Comparison of ENCODE assay signal across 37 cellular contexts in genomic region chr15:62631325-62631724, GRCh38.
"Had no signal": no experiment of that assay in that cellular context is flagged by ENCODE, and none has a peak within 500 bp of the region (broad histone marks: within the 10 kb centered on the region; RNA-seq: fewer than 3 reads in every experiment).

No MANE protein-coding gene starts in this region.

- H3K36me3 ChIP-seq: adrenal gland, brain microvascular endothelial cell, breast epithelium had no signal

- H3K27me3 ChIP-seq: adrenal gland, body of pancreas, brain microvascular endothelial cell, breast epithelium had no signal

- H3K4me1 ChIP-seq: adrenal gland, breast epithelium had no signal

- FAIRE-seq: astrocyte, TTC549 had no signal

- ATAC-seq: activated CD4-positive, alpha-beta T cell treated with anti-CD3 and anti-CD28 coated beads for 36 hours; activated CD4-positive, CD25-positive, alpha-beta regulatory T cell treated with anti-CD3 and anti-CD28 coated beads, Interleukin-2, amount 50 U/mL, for 24 hours; activated CD8-positive, alpha-beta T cell treated with anti-CD3 and anti-CD28 coated beads for 36 hours; activated naive CD4-positive, alpha-beta T cell treated with anti-CD3 and anti-CD28 coated beads, Interleukin-2, amount 50 U/mL, for 72 hours; activated T-cell treated with anti-CD3 and anti-CD28 coated beads, Interleukin-2, amount 50 U/mL, for 4 hours; activated T-cell treated with anti-CD3 and anti-CD28 coated beads, Interleukin-2, amount 50 U/mL, for 72 hours; activated T-helper 17 cell treated with anti-CD3 and anti-CD28 coated beads, Interleukin-2, amount 50 U/mL, for 72 hours; body of pancreas had no signal

- H3K4me3 Mint-ChIP-seq: activated CD4-positive, alpha-beta T cell treated with anti-CD3 and anti-CD28 coated beads for 36 hours; activated CD4-positive, alpha-beta T cell treated with anti-CD3 and anti-CD28 coated beads, Interleukin-2, amount 10 ng/mL, durations not matched to agents 7 days and 5 days; activated CD8-positive, alpha-beta T cell treated with anti-CD3 and anti-CD28 coated beads for 36 hours; activated naive CD4-positive, alpha-beta T cell treated with anti-CD3 and anti-CD28 coated beads for 36 hours; activated naive CD8-positive, alpha-beta T cell treated with anti-CD3 and anti-CD28 coated beads for 36 hours; activated T-cell treated with anti-CD3 and anti-CD28 coated beads, Interleukin-2, amount 50 U/mL, for 4 hours; activated T-cell treated with anti-CD3 and anti-CD28 coated beads, Interleukin-2, amount 50 U/mL, for 72 hours; activated T-helper 1 cell treated with anti-CD3 and anti-CD28 coated beads, Interleukin-12 subunit alpha, Interleukin-12 subunit beta, Interleukin-2, Interleukin-4 antibody, amounts not matched to agents 30 ng/mL and 10 ng/mL and 1 ng/mL, durations not matched to agents 14 hours and 24 hours and 36 hours; activated T-helper 17 cell treated with anti-CD3 and anti-CD28 coated beads, Interleukin-2, amount 50 U/mL, for 72 hours; T-helper 1 cell treated with Interleukin-12 subunit alpha and Interleukin-12 subunit beta and Interleukin-4 antibody, amounts not matched to agents 30 μg/mL and 1 μg/mL, for 36 hours; T-helper 2 cell treated with Interferon-gamma antibody and Interleukin-4, amounts not matched to agents 5 μg/mL and 100 μg/mL, for 36 hours had no signal

- H3K9me3 Mint-ChIP-seq: activated CD4-positive, alpha-beta T cell treated with anti-CD3 and anti-CD28 coated beads, Interleukin-2, amount 10 ng/mL, durations not matched to agents 7 days and 5 days; activated CD8-positive, alpha-beta T cell treated with anti-CD3 and anti-CD28 coated beads for 36 hours; activated naive CD4-positive, alpha-beta T cell treated with anti-CD3 and anti-CD28 coated beads for 36 hours; activated naive CD4-positive, alpha-beta T cell treated with anti-CD3 and anti-CD28 coated beads, Interleukin-2, amount 50 U/mL, for 72 hours; activated naive CD8-positive, alpha-beta T cell treated with anti-CD3 and anti-CD28 coated beads for 36 hours; activated T-cell treated with anti-CD3 and anti-CD28 coated beads, Interleukin-2, amount 50 U/mL, for 4 hours; activated T-cell treated with anti-CD3 and anti-CD28 coated beads, Interleukin-2, amount 50 U/mL, for 72 hours; activated T-helper 1 cell treated with anti-CD3 and anti-CD28 coated beads, Interleukin-12 subunit alpha, Interleukin-12 subunit beta, Interleukin-2, Interleukin-4 antibody, amounts not matched to agents 30 ng/mL and 10 ng/mL and 1 ng/mL, durations not matched to agents 14 hours and 24 hours and 36 hours; activated T-helper 17 cell treated with anti-CD3 and anti-CD28 coated beads, Interleukin-2, amount 50 U/mL, for 72 hours; T-helper 1 cell treated with Interleukin-12 subunit alpha and Interleukin-12 subunit beta and Interleukin-4 antibody, amounts not matched to agents 30 μg/mL and 1 μg/mL, for 36 hours; T-helper 2 cell treated with Interferon-gamma antibody and Interleukin-4, amounts not matched to agents 5 μg/mL and 100 μg/mL, for 36 hours had no signal

- H3K4me1 Mint-ChIP-seq: activated CD4-positive, alpha-beta T cell treated with anti-CD3 and anti-CD28 coated beads for 36 hours; activated CD4-positive, alpha-beta T cell treated with anti-CD3 and anti-CD28 coated beads, Interleukin-2, amount 10 ng/mL, durations not matched to agents 7 days and 5 days; activated naive CD8-positive, alpha-beta T cell treated with anti-CD3 and anti-CD28 coated beads for 36 hours; activated T-helper 17 cell treated with anti-CD3 and anti-CD28 coated beads, Interleukin-2, amount 50 U/mL, for 72 hours had no signal

- H3K4me3 ChIP-seq: adrenal gland, body of pancreas, breast epithelium had no signal

- H3K27ac Mint-ChIP-seq: activated CD4-positive, alpha-beta T cell treated with anti-CD3 and anti-CD28 coated beads for 36 hours; activated CD4-positive, alpha-beta T cell treated with anti-CD3 and anti-CD28 coated beads, Interleukin-2, amount 10 ng/mL, durations not matched to agents 7 days and 5 days; activated CD8-positive, alpha-beta T cell treated with anti-CD3 and anti-CD28 coated beads for 36 hours; activated naive CD4-positive, alpha-beta T cell treated with anti-CD3 and anti-CD28 coated beads for 36 hours; activated naive CD4-positive, alpha-beta T cell treated with anti-CD3 and anti-CD28 coated beads, Interleukin-2, amount 50 U/mL, for 72 hours; activated T-cell treated with anti-CD3 and anti-CD28 coated beads, Interleukin-2, amount 50 U/mL, for 72 hours; activated T-helper 1 cell treated with anti-CD3 and anti-CD28 coated beads, Interleukin-12 subunit alpha, Interleukin-12 subunit beta, Interleukin-2, Interleukin-4 antibody, amounts not matched to agents 30 ng/mL and 10 ng/mL and 1 ng/mL, durations not matched to agents 14 hours and 24 hours and 36 hours; activated T-helper 17 cell treated with anti-CD3 and anti-CD28 coated beads, Interleukin-2, amount 50 U/mL, for 72 hours; T-helper 1 cell treated with Interleukin-12 subunit alpha and Interleukin-12 subunit beta and Interleukin-4 antibody, amounts not matched to agents 30 μg/mL and 1 μg/mL, for 36 hours; T-helper 2 cell treated with Interferon-gamma antibody and Interleukin-4, amounts not matched to agents 5 μg/mL and 100 μg/mL, for 36 hours had no signal

- H3K27ac ChIP-seq: adrenal gland, body of pancreas, brain microvascular endothelial cell, breast epithelium, VCaP had no signal

- DNase-seq: activated CD4-positive, alpha-beta T cell treated with anti-CD3 and anti-CD28 coated beads for 1 hour; activated CD4-positive, alpha-beta T cell treated with anti-CD3 and anti-CD28 coated beads for 36 hours; activated CD4-positive, alpha-beta T cell treated with anti-CD3 and anti-CD28 coated beads for 48 hours; activated CD4-positive, alpha-beta T cell treated with anti-CD3 and anti-CD28 coated beads, Interleukin-2, amount 10 ng/mL, durations not matched to agents 7 days and 5 days; activated CD4-positive, alpha-beta T cell treated with anti-CD3 and anti-CD28 coated beads, Interleukin-2, amount 50 U/mL, for 48 hours; activated CD4-positive, CD25-positive, alpha-beta regulatory T cell; activated CD8-positive, alpha-beta memory T cell treated with anti-CD3 and anti-CD28 coated beads, Interleukin-2, amount 50 U/mL, for 4 hours; activated CD8-positive, alpha-beta T cell treated with anti-CD3 and anti-CD28 coated beads for 36 hours; activated effector memory CD4-positive, alpha-beta T cell treated with anti-CD3 and anti-CD28 coated beads, Interleukin-2, amount 50 U/mL, for 16 hours; activated gamma-delta T cell treated with Interleukin-2 at 50 U/mL for 16 hours; activated naive CD4-positive, alpha-beta T cell; activated naive CD4-positive, alpha-beta T cell treated with anti-CD3 and anti-CD28 coated beads for 36 hours; activated naive CD4-positive, alpha-beta T cell treated with anti-CD3 and anti-CD28 coated beads, Interleukin-2, amount 50 U/mL, for 16 hours; activated naive CD8-positive, alpha-beta T cell treated with anti-CD3 and anti-CD28 coated beads for 36 hours; activated T-cell treated with anti-CD3 and anti-CD28 coated beads for 4 hours; activated T-cell treated with anti-CD3 and anti-CD28 coated beads, Interleukin-2, amount 50 U/mL, for 1 hour; activated T-cell treated with anti-CD3 and anti-CD28 coated beads, Interleukin-2, amount 50 U/mL, for 4 hours; activated T-cell treated with anti-CD3 and anti-CD28 coated beads, Interleukin-2, amount 50 U/mL, for 72 hours; adrenal gland; amniotic stem cell; aorta; body of pancreas; brain microvascular endothelial cell; central memory CD4-positive, alpha-beta T cell; T-helper 1 cell; T-helper 2 cell; T-helper 9 cell had no signal

- H3K36me3 Mint-ChIP-seq: activated naive CD4-positive, alpha-beta T cell treated with anti-CD3 and anti-CD28 coated beads, Interleukin-2, amount 50 U/mL, for 72 hours; activated naive CD8-positive, alpha-beta T cell treated with anti-CD3 and anti-CD28 coated beads for 36 hours had no signal

- H3K9me3 ChIP-seq: adrenal gland, body of pancreas, breast epithelium had no signal
